In genomic region chr1:154944422-154945159, GRCh38 we compare ENCODE assay signal across 1 cellular context.
TF ChIP-seq lines count a peak whose summit lies in the region.

No MANE protein-coding gene starts in this region.

TF ChIP-seq in HepG2, 621 proteins besides CTCF, POLR2A, EP300 and RAD21 (continued from another document and continues in another):
- peak; percentile 76; the same call in 1 of the 2 replicates for TF ChIP-seq ZNF607 (CRISPR knock-in tag; IDR thresholded peaks at IDR 0.05; ENCODE audit: borderline replicate concordance)
- peak; percentile 65; the same call in 1 of the 2 replicates for TF ChIP-seq SKIL (CRISPR knock-in tag; IDR thresholded peaks at IDR 0.05; ENCODE audit: borderline replicate concordance)
- TF ChIP-seq MAX (IDR thresholded peaks at IDR 0.05): peak; percentile 83
- no peak for TF ChIP-seq GMEB2 (CRISPR knock-in tag; IDR thresholded peaks at IDR 0.05; ENCODE audit: low read depth)
- TF ChIP-seq POGZ (CRISPR knock-in tag; IDR thresholded peaks at IDR 0.05): no peak; the same call in 1 of the 2 replicates
- peak; percentile 66; the same call in 1 of the 2 replicates for TF ChIP-seq ESRRA (CRISPR knock-in tag; IDR thresholded peaks at IDR 0.05; ENCODE audit: low read depth)
- no peak for TF ChIP-seq SIN3B (IDR thresholded peaks at IDR 0.05; ENCODE audit: low read length)
- TF ChIP-seq THAP9 (CRISPR knock-in tag; IDR thresholded peaks at IDR 0.05; ENCODE audit: borderline replicate concordance): 0 out of 2 replicates have a peak, but pooled peaks have one; percentile 12
- no peak for TF ChIP-seq ZNF275 (CRISPR knock-in tag; IDR thresholded peaks at IDR 0.05; ENCODE audit: borderline replicate concordance)
- TF ChIP-seq ZFX (CRISPR knock-in tag; IDR thresholded peaks at IDR 0.05; ENCODE audit: low read depth): peak; percentile 77
- TF ChIP-seq ZNF253 (CRISPR knock-in tag; IDR thresholded peaks at IDR 0.05; ENCODE audit: borderline replicate concordance): no peak
- TF ChIP-seq ARID2 (CRISPR knock-in tag; IDR thresholded peaks at IDR 0.05; ENCODE audit: borderline replicate concordance): no peak
- no peak for TF ChIP-seq CBX1 (IDR thresholded peaks at IDR 0.05; ENCODE audit: low read depth)
- no peak for TF ChIP-seq EEA1 (CRISPR knock-in tag; IDR thresholded peaks at IDR 0.05; ENCODE audit: borderline replicate concordance)
- no peak for TF ChIP-seq ZNF619 (CRISPR knock-in tag; IDR thresholded peaks at IDR 0.05)
- TF ChIP-seq SRSF1 (optimal IDR thresholded peaks at IDR 0.05; ENCODE audit: low read depth, low read length): no peak
- TF ChIP-seq ZNF251 (CRISPR knock-in tag; IDR thresholded peaks at IDR 0.05): no peak
- no peak for TF ChIP-seq ZNF776 (CRISPR knock-in tag; IDR thresholded peaks at IDR 0.05)
- TF ChIP-seq ZNF232 (CRISPR knock-in tag; IDR thresholded peaks at IDR 0.05; ENCODE audit: borderline replicate concordance): 0 out of 2 replicates have a peak, but pooled peaks have one; percentile 9
- TF ChIP-seq REXO4 (CRISPR knock-in tag; IDR thresholded peaks at IDR 0.05; ENCODE audit: borderline replicate concordance): no peak
- no peak for TF ChIP-seq KDM5A (IDR thresholded peaks at IDR 0.05; ENCODE audit: borderline replicate concordance, low read length)
- TF ChIP-seq ZNF740 (CRISPR knock-in tag; IDR thresholded peaks at IDR 0.05): no peak
- TF ChIP-seq ZSCAN9 (CRISPR knock-in tag; IDR thresholded peaks at IDR 0.05; ENCODE audit: borderline replicate concordance): no peak; the same call in 1 of the 2 replicates
- no peak for TF ChIP-seq FLYWCH1 (CRISPR knock-in tag; IDR thresholded peaks at IDR 0.05)
- TF ChIP-seq BRD4 (CRISPR knock-in tag; IDR thresholded peaks at IDR 0.05): 0 out of 2 replicates have a peak, but pooled peaks have one; percentile 29
- no peak for TF ChIP-seq PREB (CRISPR knock-in tag; IDR thresholded peaks at IDR 0.05)
- TF ChIP-seq HNRNPLL (IDR thresholded peaks at IDR 0.05; ENCODE audit: low read depth, low read length, poor library complexity, severe bottlenecking): no peak
- TF ChIP-seq ZSCAN29 (CRISPR knock-in tag; conservative IDR thresholded peaks at IDR 0.05): 0 out of 2 replicates have a peak, but pooled peaks have one; percentile 15
- peak; percentile 86 for TF ChIP-seq ZNF644 (CRISPR knock-in tag; IDR thresholded peaks at IDR 0.05; ENCODE audit: low read depth)
- no peak for TF ChIP-seq ZNF550 (CRISPR knock-in tag; IDR thresholded peaks at IDR 0.05; ENCODE audit: borderline replicate concordance)
- no peak for TF ChIP-seq TEAD2 (CRISPR knock-in tag; IDR thresholded peaks at IDR 0.05)
- TF ChIP-seq ZNF883 (CRISPR knock-in tag; IDR thresholded peaks at IDR 0.05; ENCODE audit: not compliant biosample characterization): no peak
- no peak for TF ChIP-seq CEBPZ (IDR thresholded peaks at IDR 0.05; ENCODE audit: low read length)
- no peak for TF ChIP-seq CENPBD1 (CRISPR knock-in tag; IDR thresholded peaks at IDR 0.05; ENCODE audit: borderline replicate concordance, low read depth)
- TF ChIP-seq SNAPC4 (CRISPR knock-in tag; IDR thresholded peaks at IDR 0.05): peak; percentile 94
- no peak for TF ChIP-seq SMYD3 (CRISPR knock-in tag; IDR thresholded peaks at IDR 0.05)
